19 cellular contexts compared by ENCODE assay signal in the genomic region with DNA sequence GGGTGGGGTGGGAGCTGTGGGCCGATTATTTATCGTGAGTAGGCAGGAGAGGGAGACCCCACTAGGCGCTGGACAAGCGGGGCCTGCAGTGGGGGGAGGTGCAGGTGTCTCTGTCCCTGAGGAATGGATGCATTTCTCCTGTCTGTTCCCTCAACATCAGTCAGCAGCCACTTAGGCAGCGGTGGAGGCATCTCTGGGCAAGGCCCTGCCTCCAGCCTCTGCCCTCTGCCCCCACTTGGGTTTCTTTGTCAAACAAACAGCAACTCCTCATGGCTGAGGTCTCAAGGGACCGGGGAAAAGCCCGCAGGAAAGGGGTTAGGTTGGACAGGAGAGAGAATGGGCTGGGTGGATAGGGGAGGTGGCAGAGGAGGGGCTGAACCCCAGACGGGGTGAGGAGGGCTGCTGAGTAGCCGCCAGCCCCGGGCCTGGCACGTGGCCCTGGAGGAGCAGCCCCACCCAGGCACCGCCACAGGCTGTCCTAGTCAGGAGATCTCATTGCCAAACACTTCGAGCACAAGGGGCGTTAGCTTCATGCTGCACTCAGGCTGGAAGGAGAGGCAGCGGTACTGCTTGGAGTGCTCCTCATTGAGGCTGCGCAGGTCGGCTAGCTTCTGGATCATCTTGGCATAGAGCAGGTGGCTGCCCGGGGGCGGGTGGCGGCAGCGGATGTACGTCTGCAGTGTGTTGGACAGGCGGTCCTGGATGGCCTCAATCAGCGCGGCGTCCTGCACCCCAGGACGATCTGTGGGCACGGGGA. TPM values are rescaled to one million over a fixed set of nuclear protein-coding genes. Genes with fewer than 3 reads are reported as not detected.
DNase-seq lines count a peak whose midpoint lies in the region; ATAC-seq, FAIRE-seq and TF ChIP-seq lines count a peak whose summit lies in the region.
"Had no signal": no experiment of that assay in that cellular context is flagged by ENCODE, and none has a peak within 500 bp of the region (broad histone marks: within the 10 kb centered on the region; RNA-seq: fewer than 3 reads in every experiment).

No MANE protein-coding gene starts in this region.

- H2BK5ac ChIP-seq in H1 (ENCODE audit: low read depth, low read length) (no peak overlapping the region), neuronal stem cell (ENCODE audit: low read length) (no peak overlapping the region)

- no peak overlapping the region for H2BK15ac ChIP-seq in H1 (ENCODE audit: low read length)
- H2BK15ac ChIP-seq in neuronal stem cell (ENCODE audit: low read length) = peak overlapping the region; percentile 68

- H4K91ac ChIP-seq in H1 (replicated peaks; ENCODE audit: insufficient read length, low read length) = no peak overlapping the region
- H4K91ac ChIP-seq in neuronal stem cell (ENCODE audit: low read depth, low read length, poor library complexity) = no peak overlapping the region

- H4K8ac ChIP-seq in H1 (ENCODE audit: extremely low read depth, insufficient read depth, low read length) = no peak overlapping the region; the same call in 1 of the 2 replicates
- H4K8ac ChIP-seq in neuronal stem cell (ENCODE audit: low read depth, low read length) = no peak overlapping the region

- no peak overlapping the region for H3K27ac Mint-ChIP-seq in glutamatergic neuron (ENCODE audit: unreplicated experiment)
- H3K27ac Mint-ChIP-seq: activated CD8-positive, alpha-beta T cell treated with anti-CD3 and anti-CD28 coated beads for 36 hours; B cell; stimulated activated naive B cell treated with anti-CD40 and anti-IgM and Interleukin-4, amounts not matched to agents 10 μg/mL and 1 μg/mL and 100 μg/mL, for 72 hours had no signal

- no peaks in the 10 kb centered on the region; the same call in 1 of the 2 replicates for H3K79me1 ChIP-seq in H1 (ENCODE audit: low read depth, low read length)
- no peaks in the 10 kb centered on the region for H3K79me1 ChIP-seq in neuronal stem cell (ENCODE audit: low read depth, low read length)

- H3K23me2 ChIP-seq in H1 (ENCODE audit: low read depth, low read length) = no peaks in the 10 kb centered on the region

- no peaks in the 10 kb centered on the region for H3K36me3 Mint-ChIP-seq in glutamatergic neuron (ENCODE audit: unreplicated experiment)

- no peak for TF ChIP-seq RAD21 in HepG2 (CRISPR knock-in tag; IDR thresholded peaks at IDR 0.05)
- TF ChIP-seq RAD21 in H1 (IDR thresholded peaks at IDR 0.05 in 1 of 2, conservative IDR thresholded peaks at IDR 0.05 in 1 of 2; ENCODE audit: low read depth in 2 of 2, low read length in 2 of 2) = no peak

- H3K9me3 Mint-ChIP-seq in glutamatergic neuron (ENCODE audit: unreplicated experiment) = peaks cover 4% of the 10 kb centered on the region
- H3K9me3 Mint-ChIP-seq: activated CD8-positive, alpha-beta T cell treated with anti-CD3 and anti-CD28 coated beads for 36 hours; neural crest cell; stimulated activated naive B cell treated with anti-CD40 and anti-IgM and Interleukin-4, amounts not matched to agents 10 μg/mL and 1 μg/mL and 100 μg/mL, for 72 hours had no signal

- no peak overlapping the region for H4K5ac ChIP-seq in H1 (ENCODE audit: insufficient read length, low read depth, low read length)

- no peaks in the 10 kb centered on the region for H3K4me1 ChIP-seq in HepG2 (ENCODE audit: insufficient read depth, low read length)
- H3K4me1 ChIP-seq in right lobe of liver = no peaks in the 10 kb centered on the region
- peaks cover 0 to 22% (median 2%) of the 10 kb centered on the region in 4 experiments; a peak in 4 of 7 replicates for H3K4me1 ChIP-seq in H1 (replicated peaks in 1 of 4; ENCODE audit: control insufficient read depth in 3 of 4, insufficient read depth in 4 of 4, low read length in 3 of 4)
- peaks cover 0 to 5% of the 10 kb centered on the region in 2 donors for H3K4me1 ChIP-seq in neuronal stem cell (ENCODE audit: control insufficient read depth in 2 of 2, insufficient read depth in 1 of 2, low read depth in 1 of 2, low read length in 2 of 2)
- H3K4me1 ChIP-seq: colonic mucosa, SJSA1 had no signal

- no peak overlapping the region for H3K56ac ChIP-seq in H1 (replicated peaks; ENCODE audit: insufficient read length, low read depth, low read length)

- H3K23ac ChIP-seq in H1 (ENCODE audit: insufficient read length) (no peak overlapping the region), neuronal stem cell (ENCODE audit: low read depth, low read length, poor library complexity) (peak overlapping the region; percentile 77)

- no peaks in the 10 kb centered on the region for H3K27me3 Mint-ChIP-seq in glutamatergic neuron (ENCODE audit: unreplicated experiment)
- H3K27me3 Mint-ChIP-seq: B cell; stimulated activated naive B cell treated with anti-CD40 and anti-IgM and Interleukin-4, amounts not matched to agents 10 μg/mL and 1 μg/mL and 100 μg/mL, for 72 hours had no signal

- H3K79me2 ChIP-seq in HepG2 (ENCODE audit: insufficient read depth, low read length) (no peaks in the 10 kb centered on the region), H1 (ENCODE audit: control insufficient read depth in 1 of 2, insufficient read depth in 2 of 2, low read length in 2 of 2) (no peaks in the 10 kb centered on the region)

- no peaks in the 10 kb centered on the region for H3K36me3 ChIP-seq in HepG2 (replicated peaks in 1 of 2; ENCODE audit: control insufficient read depth in 1 of 2, insufficient read depth in 2 of 2, low read length in 2 of 2)
- no peaks in the 10 kb centered on the region for H3K36me3 ChIP-seq in right lobe of liver
- H3K36me3 ChIP-seq in H1 (ENCODE audit: control insufficient read depth in 2 of 4, insufficient read depth in 4 of 4, low read length in 3 of 4) = no peaks in the 10 kb centered on the region
- no peaks in the 10 kb centered on the region for H3K36me3 ChIP-seq in neuronal stem cell (replicated peaks in 1 of 2; ENCODE audit: control insufficient read depth in 2 of 2, insufficient read depth in 2 of 2, low read length in 2 of 2)
- H3K36me3 ChIP-seq: colonic mucosa, SJSA1 had no signal

- TF ChIP-seq POLR2A in HepG2 (IDR thresholded peaks at IDR 0.05; ENCODE audit: insufficient read depth in 1 of 2, low read depth in 2 of 2, low read length in 2 of 2) (no peak), right lobe of liver (IDR thresholded peaks at IDR 0.05) (no peak), H1 (IDR thresholded peaks at IDR 0.05; ENCODE audit: control extremely low read depth in 1 of 2, low read depth in 2 of 2, low read length in 2 of 2) (no peak)

- H3K4me2 ChIP-seq in HepG2 (ENCODE audit: low read depth, low read length) (no peak overlapping the region), H1 (ENCODE audit: insufficient read depth in 1 of 2, low read depth in 2 of 2, low read length in 2 of 2) (no peak overlapping the region), neuronal stem cell (ENCODE audit: insufficient read depth, low read length, poor library complexity, severe bottlenecking) (no peak overlapping the region)

- no TSS peak for BruUV-seq in HepG2 (replicated peaks; lab: Mats Ljungman, UMichigan)

- H2AK5ac ChIP-seq in H1 (ENCODE audit: low read depth, low read length) (no peak overlapping the region), neuronal stem cell (ENCODE audit: low read depth, low read length) (peak overlapping the region; percentile 86)

- peaks cover under 1% of the 10 kb centered on the region for H3K4me1 Mint-ChIP-seq in glutamatergic neuron (ENCODE audit: low read depth, unreplicated experiment)
- H3K4me1 Mint-ChIP-seq: B cell; neural crest cell; stimulated activated naive B cell treated with anti-CD40 and anti-IgM and Interleukin-4, amounts not matched to agents 10 μg/mL and 1 μg/mL and 100 μg/mL, for 72 hours had no signal

- TF ChIP-seq CTCF in HepG2 (CRISPR knock-in tag; IDR thresholded peaks at IDR 0.05) = no peak
- TF ChIP-seq CTCF in right lobe of liver (IDR thresholded peaks at IDR 0.05) = no peak
- TF ChIP-seq CTCF in H1 (IDR thresholded peaks at IDR 0.05; ENCODE audit: control extremely low read depth in 1 of 3, insufficient read depth in 1 of 3, low read depth in 1 of 3, low read length in 3 of 3) = no peak
- no peak for TF ChIP-seq CTCF in GM20000 (IDR thresholded peaks at IDR 0.05; ENCODE audit: extremely low read depth, missing control alignments)
- TF ChIP-seq CTCF in glutamatergic neuron (IDR thresholded peaks at IDR 0.05; ENCODE audit: partially characterized antibody, unreplicated experiment) = no peak

- no peak overlapping the region for H3K27ac ChIP-seq in HepG2 (ENCODE audit: extremely low read length, insufficient read depth, low read length)
- H3K27ac ChIP-seq in right lobe of liver = no peak overlapping the region
- no peak overlapping the region for H3K27ac ChIP-seq in H1 (ENCODE audit: low read depth, low read length)
- H3K27ac ChIP-seq in neuronal stem cell (replicated peaks; ENCODE audit: low read length) = no peak overlapping the region
- H3K27ac ChIP-seq: colonic mucosa, SJSA1 had no signal

- H4K20me1 ChIP-seq in HepG2 (ENCODE audit: insufficient read depth, low read length) (no peaks in the 10 kb centered on the region), H1 (replicated peaks in 1 of 2; ENCODE audit: control insufficient read depth in 1 of 2, insufficient read depth in 2 of 2, low read length in 2 of 2) (no peaks in the 10 kb centered on the region)

- H2AFZ ChIP-seq in HepG2 (ENCODE audit: low read length) (no peak overlapping the region), H1 (ENCODE audit: low read length) (no peak overlapping the region), neuronal stem cell (ENCODE audit: low read length) (no peak overlapping the region)

- WGBS in HepG2 (ENCODE audit: low lambda C conversion rate) = 42% methylated on average over 12 of the region's 28 CpGs
- 75% methylated on average over 12 of the region's 28 CpGs for WGBS in right lobe of liver (ENCODE audit: insufficient coverage, low coverage, low lambda C conversion rate, missing lambda C conversion rate)
- WGBS in H1 (ENCODE audit: extremely low coverage in 1 of 2, insufficient coverage in 1 of 2, insufficient read length in 1 of 2, insufficient replicate concordance in 2 of 2, low coverage in 1 of 2, low lambda C conversion rate in 2 of 2, missing lambda C conversion rate in 1 of 2), 2 experiments = 86% methylated on average over 23 of the region's 28 CpGs; no CpG with 5 or more reads in 1 of the 2 experiments
- no CpG with 5 or more reads among the region's 28 CpGs for WGBS in neuronal stem cell (ENCODE audit: extremely low coverage in 2 of 2, insufficient read length in 2 of 2, insufficient replicate concordance in 1 of 2), 2 donors

- in situ Hi-C loops in HepG2 (cut with HindIII; ENCODE audit: extremely low pct_ligation_motif_present, low pct_unique_long_range_greater_than_20kb) = no loop called here

- ATAC-seq in HepG2 (peak; percentile 32; the same call in 1 of the 3 replicates), right lobe of liver (no peak)
- ATAC-seq: activated CD8-positive, alpha-beta T cell treated with anti-CD3 and anti-CD28 coated beads for 36 hours; stimulated activated naive B cell treated with anti-CD40 and anti-IgM and Interleukin-4, amounts not matched to agents 10 μg/mL and 1 μg/mL and 100 μg/mL, for 72 hours had no signal

- FAIRE-seq in HepG2 (lab: Jason Lieb, UNC) (no peak), H1 (lab: Jason Lieb, UNC) (no peak)
- FAIRE-seq: H54, K562 had no signal

- CTCF ChIA-PET in HepG2 (lab: Yijun Ruan, JAX; ENCODE audit: low intra/inter-chr PET ratio, low total read pairs) (no interaction called here), H1 (lab: Charles Lee; ENCODE audit: partially characterized antibody) (interaction anchor here (1.1 to 30.5 kb wide), 9 partner anchors 11 to 129 kb away, joined by 3 to 2001 read pairs (median 6); a partner anchor contains a TSS)

- H3K4me3 ChIP-seq in HepG2 (replicated peaks in 1 of 3; ENCODE audit: insufficient read depth in 1 of 3, low read depth in 2 of 3, low read length in 3 of 3) = no peak overlapping the region
- no peak overlapping the region for H3K4me3 ChIP-seq in right lobe of liver
- H3K4me3 ChIP-seq in H1 (ENCODE audit: extremely low read depth in 1 of 4, insufficient read depth in 2 of 4, low read depth in 3 of 4, low read length in 4 of 4) = no peak overlapping the region
- H3K4me3 ChIP-seq in neuronal stem cell (ENCODE audit: low read length in 2 of 2) = no peak overlapping the region
- H3K4me3 ChIP-seq: colonic mucosa, K562, SJSA1 had no signal

- intact Hi-C loops in HepG2 (cut with micrococcal nuclease; ENCODE audit: unreplicated experiment) = no loop called here
- intact Hi-C loops in right lobe of liver (cut with DNase I) = no loop called here

- H2BK120ac ChIP-seq in H1 (replicated peaks; ENCODE audit: low read depth, low read length) (no peak overlapping the region), neuronal stem cell (ENCODE audit: low read depth, low read length) (peak overlapping the region; percentile 9)

- H3K9me3 ChIP-seq in HepG2 (ENCODE audit: low read length) = no peaks in the 10 kb centered on the region
- no peaks in the 10 kb centered on the region for H3K9me3 ChIP-seq in right lobe of liver
- no peaks in the 10 kb centered on the region for H3K9me3 ChIP-seq in H1 (ENCODE audit: insufficient read depth in 2 of 2, low read depth in 1 of 2, low read length in 1 of 2)
- H3K9me3 ChIP-seq in neuronal stem cell (replicated peaks in 1 of 2; ENCODE audit: control insufficient read depth in 2 of 2, insufficient read depth in 1 of 2, low read depth in 1 of 2, low read length in 2 of 2) = no peaks in the 10 kb centered on the region
- H3K9me3 ChIP-seq: colonic mucosa, SJSA1 had no signal

- H3K14ac ChIP-seq in H1 (ENCODE audit: insufficient read length) (no peak overlapping the region), neuronal stem cell (ENCODE audit: low read length) (no peak overlapping the region)

- H3K4ac ChIP-seq in H1 (replicated peaks; ENCODE audit: insufficient read length, low read depth, low read length) (no peak overlapping the region), neuronal stem cell (ENCODE audit: low read length) (no peak overlapping the region)

- POLR2A ChIA-PET in HepG2 (lab: Yijun Ruan, JAX) = no interaction called here
- POLR2A ChIA-PET in H1 (lab: Charles Lee; ENCODE audit: partially characterized antibody) = interaction anchor here (0.9 to 28.4 kb wide), 4 partner anchors 8 to 67 kb away, joined by 3 to 480 read pairs (median 3); a partner anchor contains a TSS

- no peak for TF ChIP-seq EP300 in HepG2 (IDR thresholded peaks at IDR 0.05; ENCODE audit: low read depth in 2 of 2, low read length in 2 of 2)
- no peak for TF ChIP-seq EP300 in HepG2 (CRISPR knock-in tag; IDR thresholded peaks at IDR 0.05; ENCODE audit: borderline replicate concordance)
- TF ChIP-seq EP300 in H1 (IDR thresholded peaks at IDR 0.05; ENCODE audit: borderline replicate concordance in 1 of 2, low read depth in 2 of 2, low read length in 2 of 2) = no peak

- H2BK12ac ChIP-seq in H1 (ENCODE audit: low read depth, low read length) (no peak overlapping the region), neuronal stem cell (ENCODE audit: low read length) (no peak overlapping the region)

- H3K27me3 ChIP-seq in HepG2 (ENCODE audit: control insufficient read depth in 1 of 2, insufficient read depth in 2 of 2, low read length in 2 of 2) (no peaks in the 10 kb centered on the region), right lobe of liver (no peaks in the 10 kb centered on the region), H1 (replicated peaks in 1 of 4; ENCODE audit: control insufficient read depth in 3 of 4, extremely low read depth in 1 of 4, insufficient read depth in 3 of 4, low read length in 3 of 4) (no peaks in the 10 kb centered on the region; a peak in 2 of 7 replicates), neuronal stem cell (ENCODE audit: control insufficient read depth in 3 of 3, insufficient read depth in 3 of 3, low read depth in 1 of 3, low read length in 3 of 3) (peaks cover 0 to 27% (median 2%) of the 10 kb centered on the region in 3 experiments)
- H3K27me3 ChIP-seq: colonic mucosa had no signal

- H3K4me3 Mint-ChIP-seq in glutamatergic neuron (ENCODE audit: unreplicated experiment) = no peak overlapping the region
- H3K4me3 Mint-ChIP-seq: activated CD8-positive, alpha-beta T cell treated with anti-CD3 and anti-CD28 coated beads for 36 hours; B cell; neural crest cell; stimulated activated naive B cell treated with anti-CD40 and anti-IgM and Interleukin-4, amounts not matched to agents 10 μg/mL and 1 μg/mL and 100 μg/mL, for 72 hours had no signal

- no peak overlapping the region for H2BK20ac ChIP-seq in H1 (ENCODE audit: low read length)

- DNase-seq in HepG2 (ENCODE audit: low spot score) = no peak
- DNase-seq in right lobe of liver = no peak
- DNase-seq in H1 (ENCODE audit: low read depth in 1 of 2, low spot score in 2 of 2) = no peak
- DNase-seq in neuronal stem cell (ENCODE audit: low spot score) = no peak
- DNase-seq in foreskin melanocyte = no peak
- DNase-seq in GM20000 (ENCODE audit: low spot score) = no peak
- no peak for DNase-seq in glutamatergic neuron
- DNase-seq in NCI-H446 treated with DMSO at 0.1 percent for 48 hours (lab: John Stamatoyannopoulos, UW) = no peak
- DNase-seq: activated CD8-positive, alpha-beta T cell treated with anti-CD3 and anti-CD28 coated beads for 36 hours; colonic mucosa; DMS 273 treated with DMSO at 0.1 percent for 48 hours; NCI-H1105 treated with DMSO at 0.1 percent for 48 hours; NK-92 treated with Interleukin-12 subunit alpha and Interleukin-12 subunit beta, amount 100 ng/mL, for 24 hours; stimulated activated naive B cell treated with anti-CD40 and anti-IgM and Interleukin-4, amounts not matched to agents 10 μg/mL and 1 μg/mL and 100 μg/mL, for 72 hours had no signal

- H3K9ac ChIP-seq in HepG2 (ENCODE audit: insufficient read depth, low read depth, low read length) (no peak overlapping the region), H1 (replicated peaks in 1 of 4; ENCODE audit: extremely low read depth in 1 of 4, low read depth in 3 of 4, low read length in 3 of 4) (no peak overlapping the region), neuronal stem cell (ENCODE audit: low read depth, low read length, poor library complexity) (peak overlapping the region; percentile 13)

- no peak overlapping the region for H3K18ac ChIP-seq in H1 (ENCODE audit: extremely low read depth, low read length)
- peak overlapping the region; percentile 78 for H3K18ac ChIP-seq in neuronal stem cell (ENCODE audit: low read length)

RNA-seq across cellular contexts. Expression of a gene that starts 24.7 kb away (rescaled TPM):
- total RNA-seq in HepG2 (2016; rRNA removed; fragmentation: Illumina TruSeq; extraction: Trizol) (3.7 and 4.6 TPM in 2 replicates), right lobe of liver (10 to 100 TPM in 2 of 6 experiments, 1 to 10 TPM in 4; 6.6 to 18.8 (median 8.4) TPM), glutamatergic neuron (ENCODE audit: unreplicated experiment) (67.9 TPM)
- total RNA-seq in HepG2 (2016; cell fraction: cytosol; rRNA removed; fragmentation: Illumina TruSeq; extraction: Trizol; ENCODE audit: low read depth) = 1.5 and 2.7 TPM in 2 replicates
- 3.3 and 5.0 TPM in 2 replicates for total RNA-seq in HepG2 (2016; cell fraction: insoluble cytoplasmic fraction; rRNA removed; fragmentation: Illumina TruSeq; extraction: Trizol)
- total RNA-seq in HepG2 (2016; cell fraction: membrane; rRNA removed; fragmentation: Illumina TruSeq; extraction: Trizol) = 4.5 and 5.3 TPM in 2 replicates
- total RNA-seq in HepG2 (2016; cell fraction: nucleus; rRNA removed; fragmentation: Illumina TruSeq; extraction: Trizol) = 5.2 and 5.6 TPM in 2 replicates
- polyA plus RNA-seq in HepG2 (2011; rRNA removed) (8.5 and 10.8 TPM in 2 replicates), H1 (2011; rRNA removed) (25.5 and 52.0 TPM in 2 replicates)
- 3.4 and 5.9 TPM in 2 replicates for polyA plus RNA-seq in HepG2 (2011; cell fraction: cytosol; rRNA removed)
- 44.6 and 61.9 TPM in 2 replicates for polyA plus RNA-seq in HepG2 (2011; cell fraction: nucleus; rRNA removed)
- polyA plus RNA-seq in HepG2 (2012) = 3.9 and 6.2 TPM in 2 replicates
- 1.6 and 1.8 TPM in 2 replicates for polyA plus RNA-seq in HepG2 (2016; cell fraction: cytosol; fragmentation: Illumina TruSeq; extraction: Trizol; ENCODE audit: low read depth)
- 7.3 and 8.0 TPM in 2 replicates for polyA plus RNA-seq in HepG2 (2016; cell fraction: insoluble cytoplasmic fraction; fragmentation: Illumina TruSeq; extraction: Trizol; ENCODE audit: low read depth)
- polyA plus RNA-seq in HepG2 (2016; cell fraction: membrane; fragmentation: Illumina TruSeq; extraction: Trizol; ENCODE audit: low read depth) = 5.0 and 6.0 TPM in 2 replicates
- 15.8 and 16.2 TPM in 2 replicates for polyA plus RNA-seq in HepG2 (2016; cell fraction: nucleus; fragmentation: Illumina TruSeq; extraction: Trizol; ENCODE audit: insufficient read depth, low read depth)
- 11.8 and 35.8 TPM in 2 replicates for polyA minus RNA-seq in HepG2 (2011; rRNA and poly(A)+ RNA removed; ENCODE audit: low replicate concordance)
- 2.3 and 4.6 TPM in 2 replicates for polyA minus RNA-seq in HepG2 (2011; cell fraction: cytosol; rRNA and poly(A)+ RNA removed)
- polyA minus RNA-seq in HepG2 (2011; cell fraction: nucleus; rRNA and poly(A)+ RNA removed) = 6.8 and 9.5 TPM in 2 replicates
- total RNA-seq in H1 (2021; fragmentation: NEBNext Ultra II Directional; extraction: Animal tissue kit (Norgen Biotek cat#: 25700)) = 82.0 and 84.9 TPM in 2 replicates
- polyA plus RNA-seq in H1 (2011; cell fraction: cytosol; rRNA removed) = 27.2 TPM
- polyA plus RNA-seq in H1 (2011; cell fraction: nucleus; rRNA removed) = 208 TPM
- 46.5 to 68.3 TPM (median 65.5 TPM) in 4 replicates for polyA plus RNA-seq in H1 (2012, experiment 1 of 2)
- polyA plus RNA-seq in H1 (2012, experiment 2 of 2) = 57.8 TPM
- 40.9 TPM for polyA plus RNA-seq in H1 (2013, experiment 1 of 2)
- 38.9 TPM for polyA plus RNA-seq in H1 (2013, experiment 2 of 2)
- 11.6 and 23.5 TPM in 2 replicates for polyA minus RNA-seq in H1 (2011; rRNA and poly(A)+ RNA removed)
- 27.2 TPM for polyA minus RNA-seq in H1 (2011; cell fraction: cytosol; rRNA and poly(A)+ RNA removed)
- 48.1 TPM for polyA minus RNA-seq in H1 (2011; cell fraction: nucleus; rRNA and poly(A)+ RNA removed)
- 26.3 TPM for polyA plus RNA-seq in neuronal stem cell (2013, experiment 1 of 2)
- 27.4 TPM for polyA plus RNA-seq in neuronal stem cell (2013, experiment 2 of 2)
